ENCODE assay signal across 18 cellular contexts in the genomic region with DNA sequence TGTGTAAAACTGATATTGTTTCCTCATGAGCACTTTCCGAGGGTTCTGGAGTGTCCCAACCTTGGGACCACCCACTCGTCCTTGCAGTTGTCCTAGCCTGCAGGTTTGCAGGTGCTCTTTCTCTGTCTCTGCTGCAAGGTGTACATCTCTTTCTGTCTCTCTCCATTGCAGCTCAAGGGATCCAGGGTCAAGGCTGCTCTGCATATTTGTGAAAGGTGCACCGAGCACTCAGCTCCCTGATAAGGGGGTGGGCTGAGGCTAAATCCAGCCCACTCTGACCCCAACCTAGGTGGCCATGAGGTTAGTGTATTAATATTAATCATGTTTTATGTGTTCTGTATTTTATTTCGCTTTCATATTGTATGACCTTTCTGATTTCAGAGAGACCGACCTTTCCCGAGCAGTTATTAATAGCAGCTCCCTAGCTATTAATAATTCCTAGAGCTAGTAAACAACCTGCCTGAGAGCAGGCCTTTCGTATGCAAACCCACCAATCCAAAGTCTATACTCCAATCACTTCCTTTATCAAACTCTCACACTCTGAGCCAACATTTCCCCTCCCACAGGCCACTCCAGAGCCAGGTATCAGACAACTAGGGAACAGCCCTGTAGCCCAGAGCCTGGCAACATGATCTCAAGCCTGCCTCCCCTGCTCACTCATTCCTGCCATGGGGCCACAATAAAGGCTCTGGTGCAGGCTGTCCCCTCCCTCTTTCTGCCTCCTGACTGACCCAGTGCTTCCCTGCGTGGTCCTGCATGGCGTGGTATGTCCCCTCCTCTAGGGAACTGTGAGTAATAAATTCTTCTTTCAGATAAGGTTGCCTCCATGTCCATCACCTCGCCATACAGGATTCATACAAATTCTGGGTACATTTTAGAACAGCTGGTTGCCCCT.
DNase-seq lines count a peak whose midpoint lies in the region; ATAC-seq and TF ChIP-seq lines count a peak whose summit lies in the region.
"Had no signal": no experiment of that assay in that cellular context is flagged by ENCODE, and none has a peak within 500 bp of the region (broad histone marks: within the 10 kb centered on the region; RNA-seq: fewer than 3 reads in every experiment).

No MANE protein-coding gene starts in this region.

- peak; percentile 23 for DNase-seq in activated CD8-positive, alpha-beta memory T cell treated with anti-CD3 and anti-CD28 coated beads, Interleukin-2, amount 10 ng/mL, durations not matched to agents 7 days and 5 days
- DNase-seq in activated CD8-positive, alpha-beta memory T cell treated with anti-CD3 and anti-CD28 coated beads for 24 hours = no peak
- DNase-seq in right atrium auricular region (ENCODE audit: low spot score) = peak; percentile 30
- DNase-seq in ureter (ENCODE audit: low spot score) = peak; percentile 7
- no peak for DNase-seq in Caco-2
- no peak for DNase-seq in cerebellar cortex (ENCODE audit: low spot score)
- DNase-seq: AML-193, DMS 273 treated with DMSO at 0.1 percent for 48 hours, DND-41, NCI-H1417 treated with DMSO at 0.1 percent for 48 hours, NCI-H1930, NCI-H345, NCI-H524 treated with DMSO at 0.1 percent for 48 hours had no signal

- H3K27ac Mint-ChIP-seq in activated CD8-positive, alpha-beta memory T cell treated with anti-CD3 and anti-CD28 coated beads, Interleukin-2, amount 10 ng/mL, durations not matched to agents 7 days and 5 days = no peak overlapping the region
- H3K27ac Mint-ChIP-seq in Caco-2 (ENCODE audit: unreplicated experiment) = no peak overlapping the region
- no peak overlapping the region for H3K27ac Mint-ChIP-seq in activated T-helper 17 cell treated with anti-CD3 and anti-CD28 coated beads, Interleukin-2, amount 50 U/mL, for 72 hours

- no peaks in the 10 kb centered on the region for H3K9me3 Mint-ChIP-seq in activated CD8-positive, alpha-beta memory T cell treated with anti-CD3 and anti-CD28 coated beads, Interleukin-2, amount 10 ng/mL, durations not matched to agents 7 days and 5 days (ENCODE audit: low read depth)
- H3K9me3 Mint-ChIP-seq in Caco-2 (ENCODE audit: unreplicated experiment) = no peaks in the 10 kb centered on the region
- no peaks in the 10 kb centered on the region for H3K9me3 Mint-ChIP-seq in activated T-helper 17 cell treated with anti-CD3 and anti-CD28 coated beads, Interleukin-2, amount 50 U/mL, for 72 hours

- H3K4me3 ChIP-seq in right atrium auricular region (no peak overlapping the region), mucosa of stomach (ENCODE audit: low read length) (no peak overlapping the region), Caco-2 (ENCODE audit: low read depth, low read length) (no peak overlapping the region)

- intact Hi-C loops in Caco-2 (cut with micrococcal nuclease; ENCODE audit: unreplicated experiment) = no loop called here

- TF ChIP-seq CTCF in right atrium auricular region (IDR thresholded peaks at IDR 0.05) = no peak
- no peak for TF ChIP-seq CTCF in Caco-2 (IDR thresholded peaks at IDR 0.05; ENCODE audit: insufficient read depth in 1 of 2, low read depth in 1 of 2, low read length in 1 of 2, severe bottlenecking in 1 of 2, unreplicated experiment in 1 of 2)

- POLR2A ChIA-PET in Caco-2 (lab: Charles Lee) = no interaction called here

- H3K27ac ChIP-seq in right atrium auricular region = peak overlapping the region in 1 of 2 donors; percentile 17
- H3K27ac ChIP-seq: 22Rv1, KMS-11 had no signal

- H3K4me1 ChIP-seq in right atrium auricular region (peaks cover 0 to 11% of the 10 kb centered on the region in 2 donors), mucosa of stomach (ENCODE audit: control insufficient read depth, insufficient read depth, low read length) (peaks cover 29% of the 10 kb centered on the region), Caco-2 (no peaks in the 10 kb centered on the region)

- no TSS peak for BruUV-seq in Caco-2 (replicated peaks; lab: Mats Ljungman, UMichigan)

- no peaks in the 10 kb centered on the region for H3K4me1 Mint-ChIP-seq in activated CD8-positive, alpha-beta memory T cell treated with anti-CD3 and anti-CD28 coated beads, Interleukin-2, amount 10 ng/mL, durations not matched to agents 7 days and 5 days
- H3K4me1 Mint-ChIP-seq in Caco-2 (ENCODE audit: low read depth, unreplicated experiment) = no peaks in the 10 kb centered on the region
- H3K4me1 Mint-ChIP-seq in activated T-helper 17 cell treated with anti-CD3 and anti-CD28 coated beads, Interleukin-2, amount 50 U/mL, for 72 hours = no peaks in the 10 kb centered on the region

- no peaks in the 10 kb centered on the region for H3K27me3 ChIP-seq in right atrium auricular region
- no peaks in the 10 kb centered on the region for H3K27me3 ChIP-seq in mucosa of stomach (ENCODE audit: control insufficient read depth, insufficient read depth, low read length)
- H3K27me3 ChIP-seq in Caco-2 (replicated peaks; ENCODE audit: control insufficient read depth, insufficient read depth, low read length) = no peaks in the 10 kb centered on the region

- H3K9me3 ChIP-seq in right atrium auricular region (no peaks in the 10 kb centered on the region), mucosa of stomach (ENCODE audit: control insufficient read depth, low read length) (no peaks in the 10 kb centered on the region), Caco-2 (no peaks in the 10 kb centered on the region)

- H3K36me3 ChIP-seq in right atrium auricular region (no peaks in the 10 kb centered on the region), mucosa of stomach (ENCODE audit: control insufficient read depth, insufficient read depth, low read length) (no peaks in the 10 kb centered on the region), Caco-2 (ENCODE audit: control insufficient read depth, insufficient read depth, low read length) (no peaks in the 10 kb centered on the region)

- H3K27me3 Mint-ChIP-seq in activated CD8-positive, alpha-beta memory T cell treated with anti-CD3 and anti-CD28 coated beads, Interleukin-2, amount 10 ng/mL, durations not matched to agents 7 days and 5 days = no peaks in the 10 kb centered on the region
- no peaks in the 10 kb centered on the region for H3K27me3 Mint-ChIP-seq in Caco-2 (ENCODE audit: insufficient read depth, unreplicated experiment)
- peaks cover 5% of the 10 kb centered on the region for H3K27me3 Mint-ChIP-seq in activated T-helper 17 cell treated with anti-CD3 and anti-CD28 coated beads, Interleukin-2, amount 50 U/mL, for 72 hours

- no peak overlapping the region for H3K4me3 Mint-ChIP-seq in activated CD8-positive, alpha-beta memory T cell treated with anti-CD3 and anti-CD28 coated beads, Interleukin-2, amount 10 ng/mL, durations not matched to agents 7 days and 5 days
- H3K4me3 Mint-ChIP-seq in Caco-2 (ENCODE audit: unreplicated experiment) = no peak overlapping the region
- H3K4me3 Mint-ChIP-seq in activated T-helper 17 cell treated with anti-CD3 and anti-CD28 coated beads, Interleukin-2, amount 50 U/mL, for 72 hours = no peak overlapping the region
- H3K4me3 Mint-ChIP-seq: CD14-positive monocyte had no signal

- H3K36me3 Mint-ChIP-seq in activated CD8-positive, alpha-beta memory T cell treated with anti-CD3 and anti-CD28 coated beads, Interleukin-2, amount 10 ng/mL, durations not matched to agents 7 days and 5 days = no peaks in the 10 kb centered on the region
- no peaks in the 10 kb centered on the region for H3K36me3 Mint-ChIP-seq in Caco-2 (ENCODE audit: insufficient read depth, unreplicated experiment)
- H3K36me3 Mint-ChIP-seq in activated T-helper 17 cell treated with anti-CD3 and anti-CD28 coated beads, Interleukin-2, amount 50 U/mL, for 72 hours (ENCODE audit: low read depth) = no peaks in the 10 kb centered on the region

- no peak for ATAC-seq in activated CD8-positive, alpha-beta memory T cell treated with anti-CD3 and anti-CD28 coated beads, Interleukin-2, amount 10 ng/mL, durations not matched to agents 7 days and 5 days
- no peak for ATAC-seq in activated T-helper 17 cell treated with anti-CD3 and anti-CD28 coated beads, Interleukin-2, amount 50 U/mL, for 72 hours (replicated peaks)

- H3K9ac ChIP-seq in mucosa of stomach (ENCODE audit: low read length) = peak overlapping the region; percentile 4
- H3K9ac ChIP-seq: KMS-11 had no signal

- CTCF ChIA-PET in activated CD8-positive, alpha-beta memory T cell treated with anti-CD3 and anti-CD28 coated beads, Interleukin-2, amount 10 ng/mL, durations not matched to agents 7 days and 5 days (lab: Charles Lee) = interaction anchor here (1.7 kb wide), 1 partner anchor 69 kb away, joined by 3 read pairs; no protein-coding TSS in a partner anchor
- CTCF ChIA-PET in Caco-2 (lab: Charles Lee) = no interaction called here

Comparison
In these comparisons a context has a peak if more than half of its experiments do, and no peak if none do; other contexts are left out.
1. DNase-seq: peak in activated CD8-positive, alpha-beta memory T cell treated with anti-CD3 and anti-CD28 coated beads, Interleukin-2, amount 10 ng/mL, durations not matched to agents 7 days and 5 days (single experiment), right atrium auricular region (single experiment) and ureter (single experiment); none in activated CD8-positive, alpha-beta memory T cell treated with anti-CD3 and anti-CD28 coated beads for 24 hours (single experiment), Caco-2 (0 of 2) and cerebellar cortex (single experiment).